Comparison of ENCODE assay signal across 18 cellular contexts in the genomic region with DNA sequence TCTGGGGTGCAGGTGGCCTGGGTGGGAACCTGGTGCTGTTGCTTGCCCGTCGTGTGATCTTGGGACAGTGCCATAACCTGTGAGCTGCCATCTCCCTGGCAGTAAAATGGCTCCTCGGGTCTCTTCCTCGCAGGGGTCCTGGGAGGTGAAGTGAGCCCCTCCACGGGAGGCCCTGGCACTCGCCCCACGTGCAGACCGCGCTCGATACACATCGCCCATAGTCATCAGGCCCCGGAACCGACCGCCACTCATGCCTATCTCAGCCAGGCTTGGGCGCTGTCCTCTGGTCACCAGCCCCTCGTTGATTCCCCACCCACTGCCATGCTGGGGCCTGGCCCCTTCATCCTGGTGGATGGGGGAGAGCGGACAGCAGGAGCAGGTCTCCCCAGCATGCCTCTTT. TPM values are rescaled to one million over a fixed set of nuclear protein-coding genes. Genes with fewer than 3 reads are reported as not detected.
DNase-seq lines count a peak whose midpoint lies in the region; ATAC-seq and TF ChIP-seq lines count a peak whose summit lies in the region.
"Had no signal": no experiment of that assay in that cellular context is flagged by ENCODE, and none has a peak within 500 bp of the region (broad histone marks: within the 10 kb centered on the region; RNA-seq: fewer than 3 reads in every experiment).

No MANE protein-coding gene starts in this region.

- no peak overlapping the region for H3K4me3 ChIP-seq in parathyroid adenoma (ENCODE audit: low read depth, low read length)
- H3K4me3 ChIP-seq: A549; BLaER1 treated with 17β-estradiol and CSF1 and Interleukin-3, amounts not matched to agents 10 nM and 100 nM; GM23248 had no signal

- H3K27ac ChIP-seq in parathyroid adenoma: peak overlapping the region; percentile 97
- H3K27ac ChIP-seq: A549; BLaER1 treated with 17β-estradiol and CSF1 and Interleukin-3, amounts not matched to agents 10 nM and 100 nM; GM23248 had no signal

- peaks cover 47% of the 10 kb centered on the region for H3K4me1 ChIP-seq in parathyroid adenoma
- H3K4me1 ChIP-seq: BE2C had no signal

- H3K4me2 ChIP-seq in parathyroid adenoma (ENCODE audit: low read length): no peak overlapping the region
- H3K4me2 ChIP-seq: A549; BLaER1 treated with 17β-estradiol and CSF1 and Interleukin-3, amounts not matched to agents 10 nM and 100 nM had no signal

- no peaks in the 10 kb centered on the region for H3K9me3 Mint-ChIP-seq in stimulated activated naive CD8-positive, alpha-beta T cell treated with anti-CD3 and anti-CD28 coated beads, Interleukin-15, amount 100 ng/mL, for 72 hours
- H3K9me3 Mint-ChIP-seq in neural crest cell: no peaks in the 10 kb centered on the region
- H3K9me3 Mint-ChIP-seq: CD4-positive, alpha-beta memory T cell had no signal

- no peak overlapping the region for H3K4me3 Mint-ChIP-seq in stimulated activated naive CD8-positive, alpha-beta T cell treated with anti-CD3 and anti-CD28 coated beads, Interleukin-15, amount 100 ng/mL, for 72 hours
- no peak overlapping the region for H3K4me3 Mint-ChIP-seq in neural crest cell
- H3K4me3 Mint-ChIP-seq: CD4-positive, alpha-beta memory T cell had no signal

- H3K36me3 ChIP-seq in parathyroid adenoma (ENCODE audit: control insufficient read depth, insufficient read depth, low read length): no peaks in the 10 kb centered on the region
- H3K36me3 ChIP-seq: BE2C; BLaER1 treated with 17β-estradiol and CSF1 and Interleukin-3, amounts not matched to agents 10 nM and 100 nM had no signal

- H3K4me1 Mint-ChIP-seq in stimulated activated naive CD8-positive, alpha-beta T cell treated with anti-CD3 and anti-CD28 coated beads, Interleukin-15, amount 100 ng/mL, for 72 hours: peaks cover 2% of the 10 kb centered on the region
- peaks cover 12% of the 10 kb centered on the region for H3K4me1 Mint-ChIP-seq in neural crest cell

- H3K27me3 Mint-ChIP-seq in stimulated activated naive CD8-positive, alpha-beta T cell treated with anti-CD3 and anti-CD28 coated beads, Interleukin-15, amount 100 ng/mL, for 72 hours: no peaks in the 10 kb centered on the region
- H3K27me3 Mint-ChIP-seq in neural crest cell (ENCODE audit: low read depth): no peaks in the 10 kb centered on the region
- H3K27me3 Mint-ChIP-seq: CD4-positive, alpha-beta memory T cell had no signal

- no peaks in the 10 kb centered on the region for H3K79me2 ChIP-seq in parathyroid adenoma

- no peaks in the 10 kb centered on the region for H3K36me3 Mint-ChIP-seq in neural crest cell (ENCODE audit: low read depth)
- H3K36me3 Mint-ChIP-seq: CD4-positive, alpha-beta memory T cell had no signal

- no peaks in the 10 kb centered on the region for H3K9me3 ChIP-seq in parathyroid adenoma (ENCODE audit: control insufficient read depth, low read length)
- H3K9me3 ChIP-seq: A549; BE2C; BLaER1 treated with 17β-estradiol and CSF1 and Interleukin-3, amounts not matched to agents 10 nM and 100 nM had no signal

- no peak overlapping the region for H3K9ac ChIP-seq in parathyroid adenoma
- H3K9ac ChIP-seq: BLaER1 treated with 17β-estradiol and CSF1 and Interleukin-3, amounts not matched to agents 10 nM and 100 nM; GM23248 had no signal

- TF ChIP-seq CTCF in neural crest cell (conservative IDR thresholded peaks at IDR 0.05) (no peak), parathyroid adenoma (IDR thresholded peaks at IDR 0.05) (no peak)

- no peak overlapping the region for H3K27ac Mint-ChIP-seq in stimulated activated naive CD8-positive, alpha-beta T cell treated with anti-CD3 and anti-CD28 coated beads, Interleukin-15, amount 100 ng/mL, for 72 hours
- H3K27ac Mint-ChIP-seq in neural crest cell (ENCODE audit: unreplicated experiment): peak overlapping the region; percentile 67
- H3K27ac Mint-ChIP-seq: CD4-positive, alpha-beta memory T cell had no signal

- DNase-seq in stimulated activated naive CD8-positive, alpha-beta T cell treated with anti-CD3 and anti-CD28 coated beads, Interleukin-15, amount 100 ng/mL, for 72 hours: no peak
- no peak for DNase-seq in stimulated activated naive CD8-positive, alpha-beta T cell treated with anti-CD3 and anti-CD28 coated beads, Interleukin-15, Interleukin-2, amounts not matched to agents 100 U/mL and 50 U/mL, for 24 hours
- no peak for DNase-seq in neural crest cell (ENCODE audit: low read depth, low spot score)
- no peak for DNase-seq in MV-4-11 (lab: John Stamatoyannopoulos, UW)
- DNase-seq: 8988T; ACHN; AML-193; BE2C; CD4-positive, alpha-beta memory T cell; COR-L47; DMS153; DND-41; GM23248; HCEC 1CT had no signal

- H2AFZ ChIP-seq in parathyroid adenoma: peak overlapping the region; percentile 84
- H2AFZ ChIP-seq: GM23248 had no signal

- ATAC-seq in stimulated activated naive CD8-positive, alpha-beta T cell treated with anti-CD3 and anti-CD28 coated beads, Interleukin-15, amount 100 ng/mL, for 72 hours: peak; percentile 3
- ATAC-seq in stimulated activated naive CD8-positive, alpha-beta T cell treated with anti-CD3 and anti-CD28 coated beads, Interleukin-15, Interleukin-2, amounts not matched to agents 100 U/mL and 50 U/mL, for 24 hours: no peak
- no peak for ATAC-seq in GM18517 (IDR thresholded peaks at IDR 0.05; ENCODE audit: unreplicated experiment)
- ATAC-seq: A549 had no signal

- H3K27me3 ChIP-seq in parathyroid adenoma (ENCODE audit: control insufficient read depth, insufficient read depth, low read length): no peaks in the 10 kb centered on the region
- H3K27me3 ChIP-seq: BLaER1 treated with 17β-estradiol and CSF1 and Interleukin-3, amounts not matched to agents 10 nM and 100 nM had no signal

RNA-seq across cellular contexts. Expression of a gene that starts 21.5 kb away (rescaled TPM):
- total RNA-seq in neural crest cell: 2.4 and 3.0 TPM in 2 replicates

RNA-seq across cellular contexts. Expression of a gene that starts 32.6 kb away (rescaled TPM):
- 5.2 and 5.5 TPM in 2 replicates for total RNA-seq in neural crest cell

RNA-seq across cellular contexts. Expression of a gene that starts 36.5 kb away (rescaled TPM):
- 16.2 and 19.6 TPM in 2 replicates for total RNA-seq in neural crest cell
- total RNA-seq: CD4-positive, alpha-beta memory T cell; GM23248 had no signal
